ENCODE assay signal across 12 cellular contexts in the genomic region with DNA sequence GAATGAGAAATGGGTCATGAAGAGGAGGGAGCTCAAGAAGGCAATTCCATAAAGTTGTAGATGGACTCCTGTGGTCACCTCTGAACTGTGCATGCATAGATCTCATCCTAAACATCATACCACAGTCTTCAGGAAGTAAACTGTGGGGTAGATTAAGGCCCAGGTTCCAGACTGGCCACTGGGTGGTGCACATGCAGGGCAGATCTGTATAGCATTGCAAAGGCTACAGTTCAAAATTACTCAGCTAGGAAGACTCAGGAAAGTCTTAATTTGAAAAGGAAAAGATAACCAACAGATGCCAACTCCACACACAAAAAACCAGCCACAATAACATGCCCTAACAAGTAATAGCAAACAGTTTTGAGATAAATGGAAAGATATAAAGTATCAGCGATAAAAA. TPM values are rescaled to one million over a fixed set of nuclear protein-coding genes. Genes with fewer than 3 reads are reported as not detected.
A peak's percentile ranks its signal among the peaks of the same experiment; 100 is the strongest.
DNase-seq lines count a peak whose midpoint lies in the region; TF ChIP-seq lines count a peak whose summit lies in the region.
"Had no signal": no experiment of that assay in that cellular context is flagged by ENCODE, and none has a peak within 500 bp of the region (broad histone marks: within the 10 kb centered on the region; RNA-seq: fewer than 3 reads in every experiment).

No MANE protein-coding gene starts in this region.

- no peak overlapping the region for H2AFZ ChIP-seq in OCI-LY3 (ENCODE audit: low read depth, low read length)

- H3K9ac ChIP-seq in OCI-LY3 (ENCODE audit: low read length), result no peak overlapping the region

- H3K4me2 ChIP-seq in OCI-LY3 (ENCODE audit: low read length), result no peak overlapping the region

- DNase-seq in GM12865 (ENCODE audit: low read depth) (no peak), epithelial cell of proximal tubule (ENCODE audit: low read depth) (no peak), NCI-H1930 (lab: John Stamatoyannopoulos, UW) (no peak), kidney glomerular epithelial cell (lab: John Stamatoyannopoulos, UW) (no peak)
- DNase-seq in stimulated activated CD8-positive, alpha-beta memory T cell treated with anti-CD3 and anti-CD28 coated beads, Interleukin-4, amount 100 ng/mL, for 48 hours, result no peak
- no peak for DNase-seq in stimulated activated CD4-positive, alpha-beta T cell treated with anti-CD3 and anti-CD28 coated beads, Interleukin-12 subunit alpha, Interleukin-12 subunit beta, amount 100 ng/mL, for 4 hours
- DNase-seq: CD8-positive, alpha-beta memory T cell; effector memory CD8-positive, alpha-beta T cell; NCI-H1105; stimulated activated naive CD8-positive, alpha-beta T cell treated with anti-CD3 and anti-CD28 coated beads, Interleukin-15, amount 100 ng/mL, for 72 hours had no signal

- H3K27ac ChIP-seq in 22Rv1 (no peak overlapping the region), OCI-LY3 (ENCODE audit: low read length) (no peak overlapping the region)

- H4K20me1 ChIP-seq in OCI-LY3 (ENCODE audit: insufficient read depth, low read length), result no peaks in the 10 kb centered on the region

- H3K79me2 ChIP-seq in OCI-LY3 (ENCODE audit: low read length), result no peaks in the 10 kb centered on the region

- H3K36me3 ChIP-seq in OCI-LY3 (replicated peaks; ENCODE audit: low read depth, low read length), result peaks cover 4% of the 10 kb centered on the region

- peaks cover 11% of the 10 kb centered on the region; the same call in 1 of the 2 replicates for H3K9me3 ChIP-seq in OCI-LY3 (ENCODE audit: insufficient read depth, low read length)

- H3K4me3 ChIP-seq in GM12865 (ENCODE audit: low read depth, low read length), result no peak overlapping the region
- H3K4me3 ChIP-seq in OCI-LY3 (ENCODE audit: low read length), result no peak overlapping the region
- no peak overlapping the region for H3K4me3 ChIP-seq in epithelial cell of proximal tubule (ENCODE audit: low read depth, low read length)

- no peaks in the 10 kb centered on the region for H3K4me1 ChIP-seq in OCI-LY3 (ENCODE audit: low read length)

- TF ChIP-seq CTCF in 22Rv1 (IDR thresholded peaks at IDR 0.05), result peak; percentile 39
- TF ChIP-seq CTCF in GM12865 (IDR thresholded peaks at IDR 0.05; ENCODE audit: insufficient read depth, low read depth, low read length, missing control alignments), result peak; percentile 4
- TF ChIP-seq CTCF in OCI-LY3 (IDR thresholded peaks at IDR 0.05; ENCODE audit: low read depth, low read length), result peak; percentile 34
- TF ChIP-seq CTCF in epithelial cell of proximal tubule (conservative IDR thresholded peaks at IDR 0.05; ENCODE audit: low read depth, low read length), result peak; percentile 63

- H3K27me3 ChIP-seq in OCI-LY3 (ENCODE audit: low read depth, low read length), result peaks cover 5% of the 10 kb centered on the region; the same call in 1 of the 2 replicates

RNA-seq across cellular contexts. Expression of a gene that starts 20.3 kb away (rescaled TPM):
- total RNA-seq in epithelial cell of proximal tubule, result under 0.01 TPM in 1 of 2 replicates, not detected in the other
- total RNA-seq: CD8-positive, alpha-beta memory T cell had no signal

Comparison
In these comparisons a context has a peak if more than half of its experiments do, and no peak if none do; other contexts are left out.
1. CTCF ChIP-seq: peak in every context shown above with its lines; median percentile 63 in epithelial cell of proximal tubule; 39 in 22Rv1; 34 in OCI-LY3; 4 in GM12865.